ENCODE assay signal across 25 cellular contexts in the genomic region with DNA sequence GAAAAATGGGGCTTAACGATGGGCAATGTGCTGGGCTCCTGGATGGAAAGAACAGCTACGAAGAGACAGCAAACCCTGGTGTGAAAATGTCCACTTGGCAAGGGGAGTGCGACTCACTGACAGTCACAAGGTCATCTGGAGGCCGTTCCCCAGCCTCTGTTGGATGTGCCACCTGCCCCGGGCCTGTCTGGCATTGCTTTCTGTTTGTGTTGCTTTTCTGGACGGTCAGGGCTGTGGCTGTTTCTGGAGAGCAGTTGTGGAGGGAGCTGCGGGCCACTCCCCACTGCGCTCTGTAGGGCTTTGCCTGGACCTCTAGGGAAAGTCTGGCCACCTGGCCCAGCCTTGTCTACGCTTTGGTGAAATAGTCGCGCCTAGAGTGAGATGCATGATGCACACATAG.
"Had no signal": no experiment of that assay in that cellular context is flagged by ENCODE, and none has a peak within 500 bp of the region (broad histone marks: within the 10 kb centered on the region; RNA-seq: fewer than 3 reads in every experiment).

No MANE protein-coding gene starts in this region.

- H3K36me3 ChIP-seq: ascending aorta, breast epithelium, cardiac muscle cell, gastrocnemius medialis had no signal

- H3K9me3 ChIP-seq: ascending aorta, breast epithelium, gastrocnemius medialis had no signal

- H3K4me3 ChIP-seq: ascending aorta, breast epithelium, cardiac muscle cell, coronary artery, dorsolateral prefrontal cortex, gastrocnemius medialis had no signal

- ATAC-seq: activated CD4-positive, alpha-beta T cell treated with anti-CD3 and anti-CD28 coated beads for 36 hours; activated CD8-positive, alpha-beta memory T cell treated with anti-CD3 and anti-CD28 coated beads, Interleukin-2, amount 10 ng/mL, durations not matched to agents 7 days and 5 days; activated CD8-positive, alpha-beta T cell treated with anti-CD3 and anti-CD28 coated beads, Interleukin-2, amount 10 ng/mL, durations not matched to agents 7 days and 5 days; activated naive CD8-positive, alpha-beta T cell treated with anti-CD3 and anti-CD28 coated beads, Interleukin-2, amount 50 U/mL, for 24 hours; esophagus mucosa; foreskin keratinocyte; gastrocnemius medialis had no signal

- H3K27me3 ChIP-seq: ascending aorta, breast epithelium, cardiac muscle cell, foreskin keratinocyte, gastrocnemius medialis had no signal

- DNase-seq: activated CD4-positive, alpha-beta memory T cell treated with anti-CD3 and anti-CD28 coated beads for 36 hours; activated CD4-positive, alpha-beta T cell treated with anti-CD3 and anti-CD28 coated beads for 36 hours; activated CD4-positive, alpha-beta T cell treated with anti-CD3 and anti-CD28 coated beads, Interleukin-2, amount 10 ng/mL, durations not matched to agents 24 days and 14 days; activated CD4-positive, CD25-positive, alpha-beta regulatory T cell; activated CD4-positive, CD25-positive, alpha-beta regulatory T cell treated with anti-CD3 and anti-CD28 coated beads, Interleukin-2, amount 50 U/mL, for 72 hours; activated CD8-positive, alpha-beta memory T cell treated with anti-CD3 and anti-CD28 coated beads, Interleukin-2, amount 10 ng/mL, durations not matched to agents 7 days and 5 days; activated CD8-positive, alpha-beta memory T cell treated with anti-CD3 and anti-CD28 coated beads, Interleukin-2, amount 50 U/mL, for 4 hours; activated CD8-positive, alpha-beta T cell treated with anti-CD3 and anti-CD28 coated beads, Interleukin-2, amount 10 ng/mL, durations not matched to agents 7 days and 5 days; activated effector memory CD4-positive, alpha-beta T cell treated with anti-CD3 and anti-CD28 coated beads, Interleukin-2, amount 50 U/mL, for 16 hours; activated naive CD4-positive, alpha-beta T cell treated with anti-CD3 and anti-CD28 coated beads for 36 hours; activated naive CD8-positive, alpha-beta T cell treated with anti-CD3 and anti-CD28 coated beads for 36 hours; activated naive CD8-positive, alpha-beta T cell treated with anti-CD3 and anti-CD28 coated beads, Interleukin-2, amount 50 U/mL, for 24 hours; activated T-cell treated with anti-CD3 and anti-CD28 coated beads, Interleukin-2, amount 50 U/mL, for 1 hour; activated T-cell treated with anti-CD3 and anti-CD28 coated beads, Interleukin-2, amount 50 U/mL, for 48 hours; dorsolateral prefrontal cortex; effector memory CD4-positive, alpha-beta T cell; endodermal cell; foreskin keratinocyte; gastrocnemius medialis; T-helper 2 cell had no signal

- H3K4me1 ChIP-seq: breast epithelium, foreskin keratinocyte, gastrocnemius medialis had no signal

- H3K27ac ChIP-seq: ascending aorta, breast epithelium, cardiac muscle cell, coronary artery, dorsolateral prefrontal cortex, foreskin keratinocyte, gastrocnemius medialis had no signal
